ENCODE assay signal across 8 cellular contexts in genomic region chr2:230220347-230220969, GRCh38. TPM values are rescaled to one million over a fixed set of nuclear protein-coding genes. Genes with fewer than 3 reads are reported as not detected.
DNase-seq lines count a peak whose midpoint lies in the region; ATAC-seq, FAIRE-seq and TF ChIP-seq lines count a peak whose summit lies in the region.

No MANE protein-coding gene starts in this region.

- 91% methylated on average over 1 of the region's 1 CpG; no CpG with 5 or more reads in 1 of the 2 experiments for WGBS in H1 (ENCODE audit: extremely low coverage in 1 of 2, insufficient coverage in 1 of 2, insufficient read length in 1 of 2, insufficient replicate concordance in 2 of 2, low coverage in 1 of 2, low lambda C conversion rate in 2 of 2, missing lambda C conversion rate in 1 of 2), 2 experiments

- H3K9me3 Mint-ChIP-seq in CD4-positive, CD25-positive, alpha-beta regulatory T cell = no peaks in the 10 kb centered on the region

- intact Hi-C loops in posterior vena cava (cut with DNase I) = no loop called here

- peaks cover 19% of the 10 kb centered on the region for H3K36me3 ChIP-seq in CD4-positive, CD25-positive, alpha-beta regulatory T cell (ENCODE audit: control insufficient read depth, insufficient read depth, low read length)
- H3K36me3 ChIP-seq in NT2/D1 (ENCODE audit: insufficient read depth, insufficient read length, low read length) = no peaks in the 10 kb centered on the region
- H3K36me3 ChIP-seq in H1 (ENCODE audit: control insufficient read depth in 2 of 4, insufficient read depth in 4 of 4, low read length in 3 of 4) = no peaks in the 10 kb centered on the region
- peaks cover 20% of the 10 kb centered on the region for H3K36me3 ChIP-seq in neutrophil

- peak overlapping the region; percentile 95 to 100 (median 98) for H3K27ac Mint-ChIP-seq in CD4-positive, CD25-positive, alpha-beta regulatory T cell

- H3K9me3 ChIP-seq in CD4-positive, CD25-positive, alpha-beta regulatory T cell (ENCODE audit: control insufficient read depth in 2 of 2, low read length in 2 of 2) = no peaks in the 10 kb centered on the region
- no peaks in the 10 kb centered on the region for H3K9me3 ChIP-seq in NT2/D1 (ENCODE audit: insufficient read depth, low read length)
- no peaks in the 10 kb centered on the region for H3K9me3 ChIP-seq in H1 (ENCODE audit: insufficient read depth in 2 of 2, low read depth in 1 of 2, low read length in 1 of 2)
- H3K9me3 ChIP-seq in neutrophil = no peaks in the 10 kb centered on the region

- peak overlapping the region; percentile 96 to 100 (median 98) for H3K4me3 Mint-ChIP-seq in CD4-positive, CD25-positive, alpha-beta regulatory T cell

- TF ChIP-seq CTCF in H1 (IDR thresholded peaks at IDR 0.05; ENCODE audit: control extremely low read depth in 1 of 3, insufficient read depth in 1 of 3, low read depth in 1 of 3, low read length in 3 of 3) (no peak), neutrophil (IDR thresholded peaks at IDR 0.05) (no peak)

- no peak overlapping the region for H2BK120ac ChIP-seq in H1 (replicated peaks; ENCODE audit: low read depth, low read length)

- no peak overlapping the region for H4K8ac ChIP-seq in H1 (ENCODE audit: extremely low read depth, insufficient read depth, low read length)

- H3K4me2 ChIP-seq in H1 (ENCODE audit: insufficient read depth in 1 of 2, low read depth in 2 of 2, low read length in 2 of 2) = peak overlapping the region; percentile 62 to 68; a peak in 3 of 4 replicates

- H2BK12ac ChIP-seq in H1 (ENCODE audit: low read depth, low read length) = no peak overlapping the region

- FAIRE-seq in H1 (lab: Jason Lieb, UNC) = no peak

- no peaks in the 10 kb centered on the region for H3K79me2 ChIP-seq in H1 (ENCODE audit: control insufficient read depth in 1 of 2, insufficient read depth in 2 of 2, low read length in 2 of 2)

- no peak for TF ChIP-seq EP300 in H1 (IDR thresholded peaks at IDR 0.05; ENCODE audit: borderline replicate concordance in 1 of 2, low read depth in 2 of 2, low read length in 2 of 2)

- peaks cover 27% of the 10 kb centered on the region for H3K36me3 Mint-ChIP-seq in CD4-positive, CD25-positive, alpha-beta regulatory T cell

- H3K14ac ChIP-seq in H1 (ENCODE audit: insufficient read length) = no peak overlapping the region

- H2BK20ac ChIP-seq in H1 (ENCODE audit: low read length) = no peak overlapping the region

- H4K20me1 ChIP-seq in H1 (replicated peaks in 1 of 2; ENCODE audit: control insufficient read depth in 1 of 2, insufficient read depth in 2 of 2, low read length in 2 of 2) = no peaks in the 10 kb centered on the region

- H3K18ac ChIP-seq in H1 (ENCODE audit: extremely low read depth, low read length) = no peak overlapping the region

- no peaks in the 10 kb centered on the region for H3K79me1 ChIP-seq in H1 (ENCODE audit: low read depth, low read length)

- no peak for TF ChIP-seq RAD21 in H1 (IDR thresholded peaks at IDR 0.05 in 1 of 2, conservative IDR thresholded peaks at IDR 0.05 in 1 of 2; ENCODE audit: low read depth in 2 of 2, low read length in 2 of 2)

- H2BK15ac ChIP-seq in H1 (ENCODE audit: low read length) = no peak overlapping the region

- no peak overlapping the region for H3K4ac ChIP-seq in H1 (replicated peaks; ENCODE audit: insufficient read length, low read depth, low read length)

- CTCF ChIA-PET in H1 (lab: Charles Lee; ENCODE audit: partially characterized antibody) = no interaction called here

- no peaks in the 10 kb centered on the region for H3K27me3 Mint-ChIP-seq in CD4-positive, CD25-positive, alpha-beta regulatory T cell

- ATAC-seq in CD4-positive, CD25-positive, alpha-beta regulatory T cell (ENCODE audit: low read depth in 2 of 2) = no peak

- H2AK5ac ChIP-seq in H1 (ENCODE audit: low read depth, low read length) = no peak overlapping the region

- H3K9ac ChIP-seq in NT2/D1 (ENCODE audit: insufficient read length, low read depth) = no peak overlapping the region
- H3K9ac ChIP-seq in H1 (replicated peaks in 1 of 4; ENCODE audit: extremely low read depth in 1 of 4, low read depth in 3 of 4, low read length in 3 of 4) = no peak overlapping the region

- no peak for DNase-seq in CD4-positive, CD25-positive, alpha-beta regulatory T cell
- DNase-seq in NT2/D1 (ENCODE audit: low read depth, low spot score) (no peak), H1 (ENCODE audit: low read depth in 1 of 2, low spot score in 2 of 2) (no peak), GOT3 (lab: John Stamatoyannopoulos, UW) (no peak), AML-193 (lab: John Stamatoyannopoulos, UW) (no peak), posterior vena cava (ENCODE audit: low spot score) (no peak)
- DNase-seq in activated CD4-positive, alpha-beta T cell treated with anti-CD3 and anti-CD28 coated beads for 48 hours = no peak

- POLR2A ChIA-PET in H1 (lab: Charles Lee; ENCODE audit: partially characterized antibody) = no interaction called here

- peak overlapping the region; percentile 100 for H2AFZ ChIP-seq in H1 (ENCODE audit: low read length)

- peaks cover 2% of the 10 kb centered on the region; the same call in 1 of the 2 replicates for H3K23me2 ChIP-seq in H1 (ENCODE audit: low read depth, low read length)

- no peak overlapping the region for H3K23ac ChIP-seq in H1 (ENCODE audit: insufficient read length)

- peaks cover 45 to 77% (median 59%) of the 10 kb centered on the region in 4 donors for H3K4me1 Mint-ChIP-seq in CD4-positive, CD25-positive, alpha-beta regulatory T cell

- H2BK5ac ChIP-seq in H1 (ENCODE audit: low read depth, low read length) = no peak overlapping the region

- peaks cover 47% of the 10 kb centered on the region for H3K4me1 ChIP-seq in CD4-positive, CD25-positive, alpha-beta regulatory T cell (ENCODE audit: control insufficient read depth, insufficient read depth, low read length, poor library complexity, severe bottlenecking)
- H3K4me1 ChIP-seq in NT2/D1 (ENCODE audit: insufficient read depth, insufficient read length) = no peaks in the 10 kb centered on the region
- peaks cover 0 to 6% (median 1%) of the 10 kb centered on the region in 4 experiments; a peak in 3 of 7 replicates for H3K4me1 ChIP-seq in H1 (replicated peaks in 1 of 4; ENCODE audit: control insufficient read depth in 3 of 4, insufficient read depth in 4 of 4, low read length in 3 of 4)
- H3K4me1 ChIP-seq in neutrophil (ENCODE audit: control insufficient read depth in 1 of 2, insufficient read depth in 1 of 2, low read depth in 1 of 2, low read length in 1 of 2) = peaks cover 60 to 63% of the 10 kb centered on the region in 2 experiments

- no peak overlapping the region for H3K56ac ChIP-seq in H1 (replicated peaks; ENCODE audit: insufficient read length, low read depth, low read length)

- no peaks in the 10 kb centered on the region for H3K27me3 ChIP-seq in CD4-positive, CD25-positive, alpha-beta regulatory T cell (ENCODE audit: control insufficient read depth, insufficient read depth, low read length)
- H3K27me3 ChIP-seq in NT2/D1 (ENCODE audit: insufficient read depth, insufficient read length) (no peaks in the 10 kb centered on the region), H1 (replicated peaks in 1 of 4; ENCODE audit: control insufficient read depth in 3 of 4, extremely low read depth in 1 of 4, insufficient read depth in 3 of 4, low read length in 3 of 4) (no peaks in the 10 kb centered on the region), neutrophil (no peaks in the 10 kb centered on the region)

- peak overlapping the region; percentile 64 for H4K5ac ChIP-seq in H1 (ENCODE audit: insufficient read length, low read depth, low read length)

- TF ChIP-seq POLR2A in H1 (IDR thresholded peaks at IDR 0.05; ENCODE audit: control extremely low read depth in 1 of 2, low read depth in 2 of 2, low read length in 2 of 2) = no peak

- H3K4me3 ChIP-seq in CD4-positive, CD25-positive, alpha-beta regulatory T cell (ENCODE audit: low read depth, low read length) = peak overlapping the region; percentile 100
- H3K4me3 ChIP-seq in NT2/D1 (ENCODE audit: insufficient read length, low read depth) (peak overlapping the region; percentile 41), H1 (ENCODE audit: extremely low read depth in 1 of 4, insufficient read depth in 2 of 4, low read depth in 3 of 4, low read length in 4 of 4) (peak overlapping the region in 1 of 4 experiments; percentile 58; a peak in 2 of 8 replicates), neutrophil (ENCODE audit: low read depth in 1 of 2, low read length in 1 of 2) (peak overlapping the region; percentile 81 to 99)

- no peak overlapping the region for H4K91ac ChIP-seq in H1 (replicated peaks; ENCODE audit: insufficient read length, low read length)

- H3K27ac ChIP-seq in CD4-positive, CD25-positive, alpha-beta regulatory T cell (ENCODE audit: insufficient read depth, low read length, poor library complexity, severe bottlenecking) = peak overlapping the region; percentile 83
- H3K27ac ChIP-seq in H1 (ENCODE audit: low read depth, low read length) = no peak overlapping the region
- peak overlapping the region; percentile 92 for H3K27ac ChIP-seq in neutrophil

TF ChIP-seq in H1, 55 proteins besides CTCF, POLR2A, EP300 and RAD21:
- TF ChIP-seq BACH1 (IDR thresholded peaks at IDR 0.05; ENCODE audit: low read length) = no peak

RNA-seq across cellular contexts. Expression of gene SP110, which starts 0.7 kb away (rescaled TPM):
- 118 TPM for total RNA-seq in CD4-positive, CD25-positive, alpha-beta regulatory T cell
- polyA plus RNA-seq in CD4-positive, CD25-positive, alpha-beta regulatory T cell = 100 to 1,000 TPM in 1 of 4 donors, 10 to 100 TPM in 3; 74.5 to 131 (median 87.1) TPM
- total RNA-seq in H1 (2021; fragmentation: NEBNext Ultra II Directional; extraction: Animal tissue kit (Norgen Biotek cat#: 25700)) = 7.1 and 8.2 TPM in 2 replicates
- 3.1 and 4.3 TPM in 2 replicates for polyA plus RNA-seq in H1 (2011; rRNA removed)
- 2.1 TPM for polyA plus RNA-seq in H1 (2011; cell fraction: cytosol; rRNA removed)
- 7.3 TPM for polyA plus RNA-seq in H1 (2011; cell fraction: nucleus; rRNA removed)
- polyA plus RNA-seq in H1 (2012, experiment 1 of 2) = 3.9 to 6.4 TPM (median 4.9 TPM) in 4 replicates
- polyA plus RNA-seq in H1 (2012, experiment 2 of 2) = 0.66 TPM
- polyA plus RNA-seq in H1 (2013, experiment 1 of 2) = 9.7 TPM
- 9.9 TPM for polyA plus RNA-seq in H1 (2013, experiment 2 of 2)
- polyA minus RNA-seq in H1 (2011; rRNA and poly(A)+ RNA removed) = 4.3 and 5.0 TPM in 2 replicates
- not detected for polyA minus RNA-seq in H1 (2011; cell fraction: cytosol; rRNA and poly(A)+ RNA removed)
- polyA minus RNA-seq in H1 (2011; cell fraction: nucleus; rRNA and poly(A)+ RNA removed) = 8.1 TPM
- 10 to 100 TPM; 20.5 to 21.3 TPM for total RNA-seq in posterior vena cava

RNA-seq across cellular contexts. Expression of gene SP140, which starts 5.1 kb away (rescaled TPM):
- 100 TPM for total RNA-seq in CD4-positive, CD25-positive, alpha-beta regulatory T cell
- 10 to 100 TPM; 22.4 to 35.4 (median 28.2) TPM for polyA plus RNA-seq in CD4-positive, CD25-positive, alpha-beta regulatory T cell
- 1.3 and 1.7 TPM in 2 replicates for total RNA-seq in H1 (2021; fragmentation: NEBNext Ultra II Directional; extraction: Animal tissue kit (Norgen Biotek cat#: 25700))
- 0.23 and 0.31 TPM in 2 replicates for polyA plus RNA-seq in H1 (2011; rRNA removed)
- 0.54 TPM for polyA plus RNA-seq in H1 (2011; cell fraction: cytosol; rRNA removed)
- 1.1 TPM for polyA plus RNA-seq in H1 (2011; cell fraction: nucleus; rRNA removed)
- polyA plus RNA-seq in H1 (2012, experiment 1 of 2) = 0.47 to 1.5 TPM (median 0.81 TPM) in 4 replicates
- polyA plus RNA-seq in H1 (2012, experiment 2 of 2) = 0.29 TPM
- 1.9 TPM for polyA plus RNA-seq in H1 (2013, experiment 1 of 2)
- 3.0 TPM for polyA plus RNA-seq in H1 (2013, experiment 2 of 2)
- 0.38 and 1.1 TPM in 2 replicates for polyA minus RNA-seq in H1 (2011; rRNA and poly(A)+ RNA removed)
- not detected for polyA minus RNA-seq in H1 (2011; cell fraction: cytosol; rRNA and poly(A)+ RNA removed)
- 1.5 TPM for polyA minus RNA-seq in H1 (2011; cell fraction: nucleus; rRNA and poly(A)+ RNA removed)
- total RNA-seq in posterior vena cava = 1 to 10 TPM; 2.3 to 4.5 TPM

Comparison
In these comparisons a context has a peak if more than half of its experiments do, and no peak if none do; other contexts are left out.
1. RNA of gene SP140, which starts 5.1 kb away (total RNA-seq): 100 TPM in CD4-positive, CD25-positive, alpha-beta regulatory T cell (single experiment); 2.3 to 4.5 TPM in posterior vena cava and 1.3 to 1.7 TPM in H1; every median in the first group is over 10 times any median in the second.